In genomic region chr14:54711312-54711711, GRCh38 we compare ENCODE assay signal across 20 cellular contexts.
A peak's percentile ranks its signal among the peaks of the same experiment; 100 is the strongest.
DNase-seq lines count a peak whose midpoint lies in the region; ATAC-seq and TF ChIP-seq lines count a peak whose summit lies in the region.
"Had no signal": no experiment of that assay in that cellular context is flagged by ENCODE, and none has a peak within 500 bp of the region (broad histone marks: within the 10 kb centered on the region; RNA-seq: fewer than 3 reads in every experiment).

No MANE protein-coding gene starts in this region.

- H3K27ac Mint-ChIP-seq in stimulated activated naive CD8-positive, alpha-beta T cell treated with anti-CD3 and anti-CD28 coated beads, Interleukin-15, Interleukin-2, amounts not matched to agents 100 ng/mL and 50 ng/mL, for 24 hours, result peak overlapping the region; percentile 27
- H3K27ac Mint-ChIP-seq in stimulated activated naive CD8-positive, alpha-beta T cell treated with anti-CD3 and anti-CD28 coated beads, Interleukin-15, amount 100 ng/mL, for 72 hours, result no peak overlapping the region
- H3K27ac Mint-ChIP-seq in stimulated activated memory B cell treated with anti-CD40 and anti-IgM and Interleukin-4, amounts not matched to agents 10 μg/mL and 1 μg/mL and 100 μg/mL, for 72 hours, result peak overlapping the region; percentile 80
- H3K27ac Mint-ChIP-seq: activated CD4-positive, alpha-beta memory T cell treated with anti-CD3 and anti-CD28 coated beads, Interleukin-2, amount 10 ng/mL, durations not matched to agents 7 days and 5 days; activated T-cell treated with anti-CD3 and anti-CD28 coated beads, Interleukin-2, amount 50 U/mL, for 24 hours; CD8-positive, alpha-beta T cell; T-helper 17 cell had no signal

- H3K27me3 Mint-ChIP-seq in stimulated activated naive CD8-positive, alpha-beta T cell treated with anti-CD3 and anti-CD28 coated beads, Interleukin-15, Interleukin-2, amounts not matched to agents 100 ng/mL and 50 ng/mL, for 24 hours, result no peaks in the 10 kb centered on the region
- peaks cover under 1% of the 10 kb centered on the region for H3K27me3 Mint-ChIP-seq in stimulated activated naive CD8-positive, alpha-beta T cell treated with anti-CD3 and anti-CD28 coated beads, Interleukin-15, amount 100 ng/mL, for 72 hours
- H3K27me3 Mint-ChIP-seq in stimulated activated memory B cell treated with anti-CD40 and anti-IgM and Interleukin-4, amounts not matched to agents 10 μg/mL and 1 μg/mL and 100 μg/mL, for 72 hours, result no peaks in the 10 kb centered on the region
- H3K27me3 Mint-ChIP-seq: activated T-cell treated with anti-CD3 and anti-CD28 coated beads, Interleukin-2, amount 50 U/mL, for 24 hours; brain; T-helper 17 cell had no signal

- peak overlapping the region; percentile 34 to 55 for H3K27ac ChIP-seq in left lung
- H3K27ac ChIP-seq: foreskin keratinocyte had no signal

- intact Hi-C loops in left lung (cut with DNase I), result loop anchor here in 1 of 2 donors (10.0 kb wide), 1 partner anchor 53 kb away; no protein-coding TSS in a partner anchor

- no peaks in the 10 kb centered on the region for H3K27me3 ChIP-seq in left lung
- H3K27me3 ChIP-seq: foreskin keratinocyte had no signal

- peaks cover 4% of the 10 kb centered on the region for H3K9me3 Mint-ChIP-seq in stimulated activated naive CD8-positive, alpha-beta T cell treated with anti-CD3 and anti-CD28 coated beads, Interleukin-15, Interleukin-2, amounts not matched to agents 100 ng/mL and 50 ng/mL, for 24 hours
- H3K9me3 Mint-ChIP-seq in stimulated activated naive CD8-positive, alpha-beta T cell treated with anti-CD3 and anti-CD28 coated beads, Interleukin-15, amount 100 ng/mL, for 72 hours, result no peaks in the 10 kb centered on the region
- H3K9me3 Mint-ChIP-seq in stimulated activated memory B cell treated with anti-CD40 and anti-IgM and Interleukin-4, amounts not matched to agents 10 μg/mL and 1 μg/mL and 100 μg/mL, for 72 hours, result no peaks in the 10 kb centered on the region
- H3K9me3 Mint-ChIP-seq: activated CD4-positive, alpha-beta memory T cell treated with anti-CD3 and anti-CD28 coated beads, Interleukin-2, amount 10 ng/mL, durations not matched to agents 7 days and 5 days; activated T-cell treated with anti-CD3 and anti-CD28 coated beads, Interleukin-2, amount 50 U/mL, for 24 hours; brain; CD8-positive, alpha-beta T cell had no signal

- no peak for DNase-seq in stimulated activated naive CD8-positive, alpha-beta T cell treated with anti-CD3 and anti-CD28 coated beads, Interleukin-15, amount 100 ng/mL, for 72 hours
- DNase-seq in left lung (no peak), GM20000 (ENCODE audit: low spot score) (no peak)
- no peak for DNase-seq in stimulated activated CD4-positive, alpha-beta T cell treated with anti-CD3 and anti-CD28 coated beads, Interleukin-2, amount 100 ng/mL, for 48 hours
- DNase-seq: activated CD4-positive, alpha-beta memory T cell treated with anti-CD3 and anti-CD28 coated beads, Interleukin-2, amount 10 ng/mL, durations not matched to agents 7 days and 5 days; activated T-cell treated with anti-CD3 and anti-CD28 coated beads, Interleukin-2, amount 50 U/mL, for 24 hours; CD8-positive, alpha-beta T cell; dermis blood vessel endothelial cell; DMS53; foreskin keratinocyte; NCI-H187; PC-3; stimulated activated naive CD4-positive, alpha-beta T cell treated with Interleukin-2 at 50 U/mL for 16 hours; T-helper 17 cell had no signal

- H3K4me3 ChIP-seq in left lung, result no peak overlapping the region

- no peak overlapping the region for H3K4me3 Mint-ChIP-seq in stimulated activated naive CD8-positive, alpha-beta T cell treated with anti-CD3 and anti-CD28 coated beads, Interleukin-15, Interleukin-2, amounts not matched to agents 100 ng/mL and 50 ng/mL, for 24 hours
- H3K4me3 Mint-ChIP-seq in stimulated activated naive CD8-positive, alpha-beta T cell treated with anti-CD3 and anti-CD28 coated beads, Interleukin-15, amount 100 ng/mL, for 72 hours, result no peak overlapping the region
- no peak overlapping the region for H3K4me3 Mint-ChIP-seq in stimulated activated memory B cell treated with anti-CD40 and anti-IgM and Interleukin-4, amounts not matched to agents 10 μg/mL and 1 μg/mL and 100 μg/mL, for 72 hours
- H3K4me3 Mint-ChIP-seq: activated CD4-positive, alpha-beta memory T cell treated with anti-CD3 and anti-CD28 coated beads, Interleukin-2, amount 10 ng/mL, durations not matched to agents 7 days and 5 days; activated T-cell treated with anti-CD3 and anti-CD28 coated beads, Interleukin-2, amount 50 U/mL, for 24 hours; brain; CD8-positive, alpha-beta T cell; T-helper 17 cell had no signal

- H3K4me1 ChIP-seq in left lung, result peaks cover 12 to 14% of the 10 kb centered on the region in 2 donors
- H3K4me1 ChIP-seq: foreskin keratinocyte had no signal

- H3K36me3 Mint-ChIP-seq in stimulated activated naive CD8-positive, alpha-beta T cell treated with anti-CD3 and anti-CD28 coated beads, Interleukin-15, Interleukin-2, amounts not matched to agents 100 ng/mL and 50 ng/mL, for 24 hours (ENCODE audit: low read depth), result peaks cover 8% of the 10 kb centered on the region
- H3K36me3 Mint-ChIP-seq in stimulated activated memory B cell treated with anti-CD40 and anti-IgM and Interleukin-4, amounts not matched to agents 10 μg/mL and 1 μg/mL and 100 μg/mL, for 72 hours, result peaks cover 6% of the 10 kb centered on the region
- H3K36me3 Mint-ChIP-seq: CD8-positive, alpha-beta T cell had no signal

- H3K36me3 ChIP-seq in left lung, result no peaks in the 10 kb centered on the region

- TF ChIP-seq CTCF in left lung (IDR thresholded peaks at IDR 0.05) (no peak), GM20000 (IDR thresholded peaks at IDR 0.05; ENCODE audit: extremely low read depth, missing control alignments) (no peak)

- H3K9me3 ChIP-seq in left lung, result no peaks in the 10 kb centered on the region

- no peak for ATAC-seq in stimulated activated naive CD8-positive, alpha-beta T cell treated with anti-CD3 and anti-CD28 coated beads, Interleukin-15, amount 100 ng/mL, for 72 hours
- no peak for ATAC-seq in left lung
- no peak for ATAC-seq in stimulated activated memory B cell treated with anti-CD40 and anti-IgM and Interleukin-4, amounts not matched to agents 10 μg/mL and 1 μg/mL and 100 μg/mL, for 72 hours
- no peak for ATAC-seq in GM18861 (IDR thresholded peaks at IDR 0.05; ENCODE audit: unreplicated experiment)
- ATAC-seq: activated naive CD4-positive, alpha-beta T cell treated with anti-CD3 and anti-CD28 coated beads, Interleukin-2, amount 50 U/mL, for 72 hours; CD8-positive, alpha-beta T cell; foreskin keratinocyte; GM12878; PC-3; T-helper 17 cell had no signal

- peaks cover 23% of the 10 kb centered on the region for H3K4me1 Mint-ChIP-seq in stimulated activated naive CD8-positive, alpha-beta T cell treated with anti-CD3 and anti-CD28 coated beads, Interleukin-15, Interleukin-2, amounts not matched to agents 100 ng/mL and 50 ng/mL, for 24 hours (ENCODE audit: low read depth)
- H3K4me1 Mint-ChIP-seq in stimulated activated naive CD8-positive, alpha-beta T cell treated with anti-CD3 and anti-CD28 coated beads, Interleukin-15, amount 100 ng/mL, for 72 hours, result peaks cover 17% of the 10 kb centered on the region
- H3K4me1 Mint-ChIP-seq in stimulated activated memory B cell treated with anti-CD40 and anti-IgM and Interleukin-4, amounts not matched to agents 10 μg/mL and 1 μg/mL and 100 μg/mL, for 72 hours, result peaks cover 36% of the 10 kb centered on the region
- H3K4me1 Mint-ChIP-seq: T-helper 17 cell had no signal

Comparison
In these comparisons a context has a peak if more than half of its experiments do, and no peak if none do; other contexts are left out.
1. H3K27ac Mint-ChIP-seq: peak in stimulated activated naive CD8-positive, alpha-beta T cell treated with anti-CD3 and anti-CD28 coated beads, Interleukin-15, Interleukin-2, amounts not matched to agents 100 ng/mL and 50 ng/mL, for 24 hours (single experiment) and stimulated activated memory B cell treated with anti-CD40 and anti-IgM and Interleukin-4, amounts not matched to agents 10 μg/mL and 1 μg/mL and 100 μg/mL, for 72 hours (single experiment); none in stimulated activated naive CD8-positive, alpha-beta T cell treated with anti-CD3 and anti-CD28 coated beads, Interleukin-15, amount 100 ng/mL, for 72 hours (0 of 2).